22 cellular contexts compared by ENCODE assay signal in the genomic region with DNA sequence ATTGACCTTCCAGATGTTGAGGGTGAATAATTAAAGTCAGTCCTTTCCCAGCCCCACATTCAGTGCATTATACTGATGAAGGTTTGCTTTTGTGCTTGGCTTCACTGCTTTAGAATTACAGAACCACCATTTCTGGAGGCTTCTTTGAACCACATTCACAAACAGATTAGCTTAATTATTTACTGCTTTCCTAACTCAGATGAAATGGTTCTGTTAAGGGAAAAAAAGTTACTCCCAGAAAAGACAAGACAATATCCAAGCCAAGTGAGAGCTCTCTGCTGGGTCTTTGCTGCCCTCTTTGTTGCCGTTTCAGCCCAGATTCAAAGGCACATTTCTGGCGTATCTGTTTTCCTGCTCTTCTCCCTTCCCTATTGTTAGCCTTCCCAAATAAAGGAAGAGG.
"Had no signal": no experiment of that assay in that cellular context is flagged by ENCODE, and none has a peak within 500 bp of the region (broad histone marks: within the 10 kb centered on the region; RNA-seq: fewer than 3 reads in every experiment).

No MANE protein-coding gene starts in this region.

- H3K36me3 ChIP-seq: gastroesophageal sphincter, prostate gland had no signal

- H3K4me3 Mint-ChIP-seq: immature natural killer cell; naive thymus-derived CD4-positive, alpha-beta T cell; neural crest cell had no signal

- H3K27me3 Mint-ChIP-seq: naive thymus-derived CD4-positive, alpha-beta T cell had no signal

- H3K9me3 ChIP-seq: gastroesophageal sphincter, prostate gland had no signal

- H3K27ac Mint-ChIP-seq: immature natural killer cell had no signal

- FAIRE-seq: keratinocyte, small intestine had no signal

- H3K4me1 Mint-ChIP-seq: neural crest cell had no signal

- H3K4me1 ChIP-seq: gastroesophageal sphincter, parathyroid adenoma, prostate gland had no signal

- H3K9me3 Mint-ChIP-seq: neural crest cell had no signal

- H3K36me3 Mint-ChIP-seq: immature natural killer cell had no signal

- H3K27ac ChIP-seq: coronary artery, dorsolateral prefrontal cortex, gastroesophageal sphincter, parathyroid adenoma, prostate gland had no signal

- H3K9ac ChIP-seq: parathyroid adenoma had no signal

- ATAC-seq: esophagus mucosa; gastroesophageal sphincter; left cardiac atrium; left ventricle myocardium superior; naive thymus-derived CD4-positive, alpha-beta T cell had no signal

- H3K4me3 ChIP-seq: coronary artery, dorsolateral prefrontal cortex, gastroesophageal sphincter, prostate gland had no signal

- DNase-seq: central memory CD4-positive, alpha-beta T cell; dorsolateral prefrontal cortex; effector CD8-positive, alpha-beta T cell; glutamatergic neuron; immature natural killer cell; left cardiac atrium; left ventricle myocardium superior; mesendoderm; naive thymus-derived CD4-positive, alpha-beta T cell; occipital lobe; retina; stimulated activated CD4-positive, alpha-beta T cell treated with anti-CD3 and anti-CD28 coated beads, Interleukin-12 subunit alpha, Interleukin-12 subunit beta, amount 100 ng/mL, for 4 hours; stimulated activated naive CD4-positive, alpha-beta T cell treated with Interleukin-2 at 50 U/mL for 16 hours; trophoblast cell had no signal
